ENCODE assay signal across 9 cellular contexts in genomic region chr6:17167327-17167979, GRCh38.
A peak's percentile ranks its signal among the peaks of the same experiment; 100 is the strongest.
DNase-seq lines count a peak whose midpoint lies in the region; ATAC-seq and TF ChIP-seq lines count a peak whose summit lies in the region.
"Had no signal": no experiment of that assay in that cellular context is flagged by ENCODE, and none has a peak within 500 bp of the region (broad histone marks: within the 10 kb centered on the region; RNA-seq: fewer than 3 reads in every experiment).

No MANE protein-coding gene starts in this region.

- DNase-seq in NCI-H2171 treated with DMSO at 0.1 percent for 48 hours (lab: John Stamatoyannopoulos, UW) (peak; percentile 23), NCI-H2171 (lab: John Stamatoyannopoulos, UW) (no peak), WTC11 (ENCODE audit: low spot score) (peak; percentile 66), iPS DF 4.7 (ENCODE audit: extremely low read depth, low spot score) (peak; percentile 68), type B pancreatic cell (ENCODE audit: extremely low spot score, unreplicated experiment) (no peak), NCI-H2196 (lab: John Stamatoyannopoulos, UW; ENCODE audit: unreplicated experiment) (no peak)
- no peak for DNase-seq in stimulated activated naive CD4-positive, alpha-beta T cell treated with Interleukin-2 at 50 U/mL for 16 hours (lab: John Stamatoyannopoulos, UW)

- no peaks in the 10 kb centered on the region for H3K27me3 Mint-ChIP-seq in WTC11 (ENCODE audit: low read depth)
- H3K27me3 Mint-ChIP-seq in type B pancreatic cell, result no peaks in the 10 kb centered on the region
- H3K27me3 Mint-ChIP-seq: B cell had no signal

- H3K9me3 Mint-ChIP-seq in WTC11 (no peaks in the 10 kb centered on the region), type B pancreatic cell (no peaks in the 10 kb centered on the region)

- CTCF ChIA-PET in WTC11 (lab: Charles Lee), result interaction anchor here (0.7 to 1.5 kb wide), 9 partner anchors 10 to 433 kb away, joined by 3 to 11 read pairs (median 3); partner anchors contain the start of gene FAM8A1

- ATAC-seq in WTC11 (peak; percentile 100), HG03432 (IDR thresholded peaks at IDR 0.05; ENCODE audit: unreplicated experiment) (no peak)

- H3K27ac Mint-ChIP-seq in WTC11 (no peak overlapping the region), type B pancreatic cell (no peak overlapping the region)
- H3K27ac Mint-ChIP-seq: B cell had no signal

- H3K36me3 Mint-ChIP-seq in WTC11, result no peaks in the 10 kb centered on the region
- H3K36me3 Mint-ChIP-seq in type B pancreatic cell, result no peaks in the 10 kb centered on the region

- H3K4me1 Mint-ChIP-seq in WTC11 (peaks cover 7% of the 10 kb centered on the region), type B pancreatic cell (ENCODE audit: unreplicated experiment) (no peaks in the 10 kb centered on the region)
- H3K4me1 Mint-ChIP-seq: B cell had no signal

- peak; percentile 33; the same call in 1 of the 2 replicates for TF ChIP-seq CTCF in WTC11 (IDR thresholded peaks at IDR 0.05)
- TF ChIP-seq CTCF in type B pancreatic cell (conservative IDR thresholded peaks at IDR 0.05), result peak; percentile 74

- no peak overlapping the region for H3K4me3 Mint-ChIP-seq in WTC11
- H3K4me3 Mint-ChIP-seq in type B pancreatic cell, result no peak overlapping the region
- H3K4me3 Mint-ChIP-seq: B cell had no signal

- POLR2A ChIA-PET in WTC11 (lab: Charles Lee), result no interaction called here

TF ChIP-seq in WTC11, 78 proteins besides CTCF, POLR2A, EP300 and RAD21:
- TF ChIP-seq AFF4 (CRISPR knock-in tag; IDR thresholded peaks at IDR 0.05; ENCODE audit: borderline replicate concordance), result no peak
- no peak for TF ChIP-seq FOXP1 (CRISPR knock-in tag; IDR thresholded peaks at IDR 0.05; ENCODE audit: borderline replicate concordance)
- TF ChIP-seq STAT6 (CRISPR knock-in tag; conservative IDR thresholded peaks at IDR 0.05; ENCODE audit: low read depth), result no peak
- no peak for TF ChIP-seq ATF2 (CRISPR knock-in tag; IDR thresholded peaks at IDR 0.05; ENCODE audit: borderline replicate concordance, low read depth)
- TF ChIP-seq, protein P1, sequence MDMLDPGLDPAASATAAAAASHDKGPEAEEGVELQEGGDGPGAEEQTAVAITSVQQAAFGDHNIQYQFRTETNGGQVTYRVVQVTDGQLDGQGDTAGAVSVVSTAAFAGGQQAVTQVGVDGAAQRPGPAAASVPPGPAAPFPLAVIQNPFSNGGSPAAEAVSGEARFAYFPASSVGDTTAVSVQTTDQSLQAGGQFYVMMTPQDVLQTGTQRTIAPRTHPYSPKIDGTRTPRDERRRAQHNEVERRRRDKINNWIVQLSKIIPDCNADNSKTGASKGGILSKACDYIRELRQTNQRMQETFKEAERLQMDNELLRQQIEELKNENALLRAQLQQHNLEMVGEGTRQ (CRISPR knock-in tag; IDR thresholded peaks at IDR 0.05), result peak; percentile 46; the same call in 1 of the 2 replicates
- TF ChIP-seq HMGA2 (CRISPR knock-in tag; IDR thresholded peaks at IDR 0.05), result peak; percentile 65
- no peak for TF ChIP-seq NR2C2 (CRISPR knock-in tag; IDR thresholded peaks at IDR 0.05)
- TF ChIP-seq, protein P2, sequence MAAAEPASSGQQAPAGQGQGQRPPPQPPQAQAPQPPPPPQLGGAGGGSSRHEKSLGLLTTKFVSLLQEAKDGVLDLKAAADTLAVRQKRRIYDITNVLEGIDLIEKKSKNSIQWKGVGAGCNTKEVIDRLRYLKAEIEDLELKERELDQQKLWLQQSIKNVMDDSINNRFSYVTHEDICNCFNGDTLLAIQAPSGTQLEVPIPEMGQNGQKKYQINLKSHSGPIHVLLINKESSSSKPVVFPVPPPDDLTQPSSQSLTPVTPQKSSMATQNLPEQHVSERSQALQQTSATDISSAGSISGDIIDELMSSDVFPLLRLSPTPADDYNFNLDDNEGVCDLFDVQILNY (CRISPR knock-in tag; IDR thresholded peaks at IDR 0.05), result no peak
- no peak for TF ChIP-seq ZNF671 (CRISPR knock-in tag; IDR thresholded peaks at IDR 0.05)
- no peak for TF ChIP-seq GRHL2 (CRISPR knock-in tag; IDR thresholded peaks at IDR 0.05; ENCODE audit: insufficient replicate concordance, severe bottlenecking)
- TF ChIP-seq, protein P3, sequence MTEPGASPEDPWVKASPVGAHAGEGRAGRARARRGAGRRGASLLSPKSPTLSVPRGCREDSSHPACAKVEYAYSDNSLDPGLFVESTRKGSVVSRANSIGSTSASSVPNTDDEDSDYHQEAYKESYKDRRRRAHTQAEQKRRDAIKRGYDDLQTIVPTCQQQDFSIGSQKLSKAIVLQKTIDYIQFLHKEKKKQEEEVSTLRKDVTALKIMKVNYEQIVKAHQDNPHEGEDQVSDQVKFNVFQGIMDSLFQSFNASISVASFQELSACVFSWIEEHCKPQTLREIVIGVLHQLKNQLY (CRISPR knock-in tag; IDR thresholded peaks at IDR 0.05), result no peak
- TF ChIP-seq NR3C1 (CRISPR knock-in tag; conservative IDR thresholded peaks at IDR 0.05; ENCODE audit: low read depth), result no peak

Comparison
In these comparisons a context has a peak if more than half of its experiments do, and no peak if none do; other contexts are left out.
1. DNase-seq: peak in NCI-H2171 treated with DMSO at 0.1 percent for 48 hours (single experiment), WTC11 (single experiment) and iPS DF 4.7 (single experiment); none in NCI-H2171 (single experiment), type B pancreatic cell (single experiment), stimulated activated naive CD4-positive, alpha-beta T cell treated with Interleukin-2 at 50 U/mL for 16 hours (single experiment) and NCI-H2196 (single experiment).